1 cellular context compared by ENCODE assay signal in genomic region chr12:79001404-79001803, GRCh38.
TF ChIP-seq lines count a peak whose summit lies in the region.

No MANE protein-coding gene starts in this region.

TF ChIP-seq in GM23338, 12 proteins besides CTCF, POLR2A, EP300 and RAD21 (continued from another document):
- no peak for TF ChIP-seq ZNF331 (CRISPR knock-in tag; IDR thresholded peaks at IDR 0.05; ENCODE audit: low read depth)
- no peak for TF ChIP-seq NANOG (IDR thresholded peaks at IDR 0.05; ENCODE audit: borderline replicate concordance)
- TF ChIP-seq EZH2 (IDR thresholded peaks at IDR 0.05; ENCODE audit: low read depth, unreplicated experiment) = no peak
- TF ChIP-seq, protein P1, sequence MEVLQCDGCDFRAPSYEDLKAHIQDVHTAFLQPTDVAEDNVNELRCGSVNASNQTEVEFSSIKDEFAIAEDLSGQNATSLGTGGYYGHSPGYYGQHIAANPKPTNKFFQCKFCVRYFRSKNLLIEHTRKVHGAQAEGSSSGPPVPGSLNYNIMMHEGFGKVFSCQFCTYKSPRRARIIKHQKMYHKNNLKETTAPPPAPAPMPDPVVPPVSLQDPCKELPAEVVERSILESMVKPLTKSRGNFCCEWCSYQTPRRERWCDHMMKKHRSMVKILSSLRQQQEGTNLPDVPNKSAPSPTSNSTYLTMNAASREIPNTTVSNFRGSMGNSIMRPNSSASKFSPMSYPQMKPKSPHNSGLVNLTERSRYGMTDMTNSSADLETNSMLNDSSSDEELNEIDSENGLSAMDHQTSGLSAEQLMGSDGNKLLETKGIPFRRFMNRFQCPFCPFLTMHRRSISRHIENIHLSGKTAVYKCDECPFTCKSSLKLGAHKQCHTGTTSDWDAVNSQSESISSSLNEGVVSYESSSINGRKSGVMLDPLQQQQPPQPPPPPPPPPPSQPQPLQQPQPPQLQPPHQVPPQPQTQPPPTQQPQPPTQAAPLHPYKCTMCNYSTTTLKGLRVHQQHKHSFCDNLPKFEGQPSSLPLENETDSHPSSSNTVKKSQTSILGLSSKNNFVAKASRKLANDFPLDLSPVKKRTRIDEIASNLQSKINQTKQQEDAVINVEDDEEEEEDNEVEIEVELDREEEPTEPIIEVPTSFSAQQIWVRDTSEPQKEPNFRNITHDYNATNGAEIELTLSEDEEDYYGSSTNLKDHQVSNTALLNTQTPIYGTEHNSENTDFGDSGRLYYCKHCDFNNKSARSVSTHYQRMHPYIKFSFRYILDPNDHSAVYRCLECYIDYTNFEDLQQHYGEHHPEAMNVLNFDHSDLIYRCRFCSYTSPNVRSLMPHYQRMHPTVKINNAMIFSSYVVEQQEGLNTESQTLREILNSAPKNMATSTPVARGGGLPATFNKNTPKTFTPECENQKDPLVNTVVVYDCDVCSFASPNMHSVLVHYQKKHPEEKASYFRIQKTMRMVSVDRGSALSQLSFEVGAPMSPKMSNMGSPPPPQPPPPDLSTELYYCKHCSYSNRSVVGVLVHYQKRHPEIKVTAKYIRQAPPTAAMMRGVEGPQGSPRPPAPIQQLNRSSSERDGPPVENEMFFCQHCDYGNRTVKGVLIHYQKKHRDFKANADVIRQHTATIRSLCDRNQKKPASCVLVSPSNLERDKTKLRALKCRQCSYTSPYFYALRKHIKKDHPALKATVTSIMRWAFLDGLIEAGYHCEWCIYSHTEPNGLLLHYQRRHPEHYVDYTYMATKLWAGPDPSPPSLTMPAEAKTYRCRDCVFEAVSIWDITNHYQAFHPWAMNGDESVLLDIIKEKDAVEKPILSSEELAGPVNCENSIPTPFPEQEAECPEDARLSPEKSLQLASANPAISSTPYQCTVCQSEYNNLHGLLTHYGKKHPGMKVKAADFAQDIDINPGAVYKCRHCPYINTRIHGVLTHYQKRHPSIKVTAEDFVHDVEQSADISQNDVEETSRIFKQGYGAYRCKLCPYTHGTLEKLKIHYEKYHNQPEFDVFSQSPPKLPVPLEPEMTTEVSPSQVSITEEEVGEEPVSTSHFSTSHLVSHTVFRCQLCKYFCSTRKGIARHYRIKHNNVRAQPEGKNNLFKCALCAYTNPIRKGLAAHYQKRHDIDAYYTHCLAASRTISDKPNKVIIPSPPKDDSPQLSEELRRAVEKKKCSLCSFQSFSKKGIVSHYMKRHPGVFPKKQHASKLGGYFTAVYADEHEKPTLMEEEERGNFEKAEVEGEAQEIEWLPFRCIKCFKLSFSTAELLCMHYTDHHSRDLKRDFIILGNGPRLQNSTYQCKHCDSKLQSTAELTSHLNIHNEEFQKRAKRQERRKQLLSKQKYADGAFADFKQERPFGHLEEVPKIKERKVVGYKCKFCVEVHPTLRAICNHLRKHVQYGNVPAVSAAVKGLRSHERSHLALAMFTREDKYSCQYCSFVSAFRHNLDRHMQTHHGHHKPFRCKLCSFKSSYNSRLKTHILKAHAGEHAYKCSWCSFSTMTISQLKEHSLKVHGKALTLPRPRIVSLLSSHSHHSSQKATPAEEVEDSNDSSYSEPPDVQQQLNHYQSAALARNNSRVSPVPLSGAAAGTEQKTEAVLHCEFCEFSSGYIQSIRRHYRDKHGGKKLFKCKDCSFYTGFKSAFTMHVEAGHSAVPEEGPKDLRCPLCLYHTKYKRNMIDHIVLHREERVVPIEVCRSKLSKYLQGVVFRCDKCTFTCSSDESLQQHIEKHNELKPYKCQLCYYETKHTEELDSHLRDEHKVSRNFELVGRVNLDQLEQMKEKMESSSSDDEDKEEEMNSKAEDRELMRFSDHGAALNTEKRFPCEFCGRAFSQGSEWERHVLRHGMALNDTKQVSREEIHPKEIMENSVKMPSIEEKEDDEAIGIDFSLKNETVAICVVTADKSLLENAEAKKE (CRISPR knock-in tag; IDR thresholded peaks at IDR 0.05) = no peak
- TF ChIP-seq POLR2AphosphoS5 (IDR thresholded peaks at IDR 0.05; ENCODE audit: low read depth) = no peak
TF ChIP-seq in GM23338: peak in this region for 0.
